8 cellular contexts compared by ENCODE assay signal in the genomic region with DNA sequence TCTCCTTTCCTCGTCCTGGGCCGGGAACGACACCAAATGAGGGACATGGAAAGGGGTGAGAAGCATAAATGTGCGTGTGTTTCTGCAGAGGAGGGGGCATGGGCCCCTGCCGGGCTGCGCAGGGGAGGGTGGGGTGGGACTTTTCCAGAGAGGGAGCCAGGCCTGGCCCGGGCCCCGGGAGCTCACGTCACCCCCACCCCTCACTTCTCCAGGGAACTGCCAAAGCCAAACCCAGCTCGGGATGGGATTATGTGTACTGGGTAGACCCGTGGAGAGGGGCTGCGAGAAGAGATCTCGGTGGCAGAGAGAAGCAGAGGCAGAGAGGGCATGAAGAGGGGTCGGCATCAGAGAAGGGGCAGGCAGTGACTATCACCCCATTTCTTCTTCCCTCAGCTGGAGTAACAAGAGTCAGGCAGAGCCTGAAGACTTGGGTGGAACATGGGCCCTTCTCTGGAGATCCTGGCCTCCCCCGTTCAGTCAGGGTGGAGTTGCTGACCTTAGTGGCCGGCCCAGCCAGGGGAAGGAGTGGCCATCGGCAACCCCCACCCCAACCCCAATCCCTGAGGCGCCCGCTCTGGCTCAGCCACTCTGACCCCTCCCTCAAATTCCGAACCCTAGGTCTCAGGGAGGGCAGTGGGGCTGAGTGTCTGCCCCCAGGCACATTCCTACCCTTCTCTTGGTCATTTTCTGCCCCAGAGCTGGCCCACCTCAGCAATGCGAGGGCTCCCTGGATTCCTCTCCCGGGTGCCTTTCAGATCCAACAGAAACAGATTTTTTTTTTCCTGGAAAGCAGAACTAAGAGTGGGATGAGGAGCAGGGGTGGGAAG. TPM values are rescaled to one million over a fixed set of nuclear protein-coding genes. Genes with fewer than 3 reads are reported as not detected.
DNase-seq lines count a peak whose midpoint lies in the region; ATAC-seq and TF ChIP-seq lines count a peak whose summit lies in the region.

No MANE protein-coding gene starts in this region.

- no peaks in the 10 kb centered on the region for H3K9me3 Mint-ChIP-seq in activated naive CD4-positive, alpha-beta T cell treated with anti-CD3 and anti-CD28 coated beads for 36 hours
- H3K9me3 Mint-ChIP-seq in activated naive CD4-positive, alpha-beta T cell treated with anti-CD3 and anti-CD28 coated beads, Interleukin-2, amount 50 U/mL, for 72 hours: no peaks in the 10 kb centered on the region
- no peaks in the 10 kb centered on the region for H3K9me3 Mint-ChIP-seq in naive B cell

- H3K36me3 Mint-ChIP-seq in activated naive CD4-positive, alpha-beta T cell treated with anti-CD3 and anti-CD28 coated beads for 36 hours (ENCODE audit: low read depth): no peaks in the 10 kb centered on the region
- H3K36me3 Mint-ChIP-seq in activated naive CD4-positive, alpha-beta T cell treated with anti-CD3 and anti-CD28 coated beads, Interleukin-2, amount 50 U/mL, for 72 hours: no peaks in the 10 kb centered on the region
- no peaks in the 10 kb centered on the region for H3K36me3 Mint-ChIP-seq in naive B cell

- CTCF ChIA-PET in activated naive CD4-positive, alpha-beta T cell treated with anti-CD3 and anti-CD28 coated beads for 36 hours (lab: Charles Lee): interaction anchor here (1.7 to 2.4 kb wide), 3 partner anchors 10 to 70 kb away, joined by 6 to 20 read pairs (median 8); no protein-coding TSS in a partner anchor

- H3K27ac Mint-ChIP-seq in activated naive CD4-positive, alpha-beta T cell treated with anti-CD3 and anti-CD28 coated beads for 36 hours: no peak overlapping the region
- H3K27ac Mint-ChIP-seq in activated naive CD4-positive, alpha-beta T cell treated with anti-CD3 and anti-CD28 coated beads, Interleukin-2, amount 50 U/mL, for 72 hours: no peak overlapping the region
- no peak overlapping the region for H3K27ac Mint-ChIP-seq in naive B cell

- no peak for DNase-seq in activated naive CD4-positive, alpha-beta T cell treated with anti-CD3 and anti-CD28 coated beads for 36 hours
- no peak for DNase-seq in activated naive CD4-positive, alpha-beta T cell treated with anti-CD3 and anti-CD28 coated beads, Interleukin-2, amount 50 U/mL, for 72 hours (ENCODE audit: low spot score in 2 of 2)
- DNase-seq in epithelial cell of prostate (ENCODE audit: low read depth, low spot score): no peak
- no peak for DNase-seq in naive B cell
- DNase-seq in vagina (ENCODE audit: extremely low spot score in 2 of 2): no peak
- DNase-seq in COR-L47 (lab: John Stamatoyannopoulos, UW): no peak
- DNase-seq in cortex of kidney (lab: John Stamatoyannopoulos, UW): no peak
- DNase-seq in NCI-H82 (lab: John Stamatoyannopoulos, UW): no peak

- peak overlapping the region; percentile 76 for H3K4me3 Mint-ChIP-seq in activated naive CD4-positive, alpha-beta T cell treated with anti-CD3 and anti-CD28 coated beads for 36 hours
- peak overlapping the region in 7 of 8 donors; percentile 37 to 92 (median 71) for H3K4me3 Mint-ChIP-seq in naive B cell

- no peak for ATAC-seq in activated naive CD4-positive, alpha-beta T cell treated with anti-CD3 and anti-CD28 coated beads, Interleukin-2, amount 50 U/mL, for 72 hours
- ATAC-seq in naive B cell (ENCODE audit: low read depth in 2 of 2): no peak

- H3K4me3 ChIP-seq in vagina: peak overlapping the region; percentile 61 to 73

- H3K4me1 ChIP-seq in vagina: peaks cover 47% of the 10 kb centered on the region

- no peaks in the 10 kb centered on the region for H3K36me3 ChIP-seq in vagina

- H3K9me3 ChIP-seq in vagina: no peaks in the 10 kb centered on the region

- no peak for TF ChIP-seq POLR2A in vagina (IDR thresholded peaks at IDR 0.05)

- no peaks in the 10 kb centered on the region for H3K27me3 ChIP-seq in vagina

- no peak for TF ChIP-seq CTCF in vagina (IDR thresholded peaks at IDR 0.05)

- intact Hi-C loops in activated naive CD4-positive, alpha-beta T cell treated with anti-CD3 and anti-CD28 coated beads for 36 hours (cut with micrococcal nuclease): no loop called here
- intact Hi-C loops in vagina (cut with DNase I): loop anchor here (5.0 kb wide), 1 partner anchor 33 kb away; a partner anchor contains a TSS

- peak overlapping the region; percentile 73 for H3K27ac ChIP-seq in epithelial cell of prostate
- peak overlapping the region; percentile 94 for H3K27ac ChIP-seq in vagina

- H3K27me3 Mint-ChIP-seq in activated naive CD4-positive, alpha-beta T cell treated with anti-CD3 and anti-CD28 coated beads for 36 hours (ENCODE audit: low read depth): peaks cover 33% of the 10 kb centered on the region
- peaks cover 7 to 32% (median 12%) of the 10 kb centered on the region in 3 donors for H3K27me3 Mint-ChIP-seq in naive B cell

- H3K4me1 Mint-ChIP-seq in activated naive CD4-positive, alpha-beta T cell treated with anti-CD3 and anti-CD28 coated beads for 36 hours (ENCODE audit: low read depth): peaks cover 32% of the 10 kb centered on the region
- peaks cover 23 to 31% (median 29%) of the 10 kb centered on the region in 3 donors for H3K4me1 Mint-ChIP-seq in naive B cell

RNA-seq across cellular contexts. Expression of a gene that starts 1.2 kb away (rescaled TPM):
- 1 to 10 TPM; 1.3 to 2.0 TPM for total RNA-seq in activated naive CD4-positive, alpha-beta T cell treated with anti-CD3 and anti-CD28 coated beads for 36 hours
- 1 to 10 TPM in 1 of 2 donors, under 1 TPM in 1; 0.96 to 2.9 TPM for total RNA-seq in activated naive CD4-positive, alpha-beta T cell treated with anti-CD3 and anti-CD28 coated beads, Interleukin-2, amount 50 U/mL, for 72 hours
- not detected for polyA plus RNA-seq in naive B cell (ENCODE audit: low read depth in 6 of 6)
- 64.6 TPM for total RNA-seq in vagina

RNA-seq across cellular contexts. Expression of a gene that starts 29.0 kb away (rescaled TPM):
- 100 to 1,000 TPM; 228 to 235 TPM for total RNA-seq in activated naive CD4-positive, alpha-beta T cell treated with anti-CD3 and anti-CD28 coated beads for 36 hours
- 100 to 1,000 TPM; 277 to 307 TPM for total RNA-seq in activated naive CD4-positive, alpha-beta T cell treated with anti-CD3 and anti-CD28 coated beads, Interleukin-2, amount 50 U/mL, for 72 hours
- polyA plus RNA-seq in naive B cell (ENCODE audit: low read depth in 6 of 6): 100 to 1,000 TPM in 2 of 6 donors, 10 to 100 TPM in 4; 44.8 to 110 (median 95.1) TPM
- total RNA-seq in vagina: 181 TPM

RNA-seq across cellular contexts. Expression of a gene that starts 34.9 kb away (rescaled TPM):
- total RNA-seq in activated naive CD4-positive, alpha-beta T cell treated with anti-CD3 and anti-CD28 coated beads for 36 hours: not detected
- under 1 TPM; 0.66 to 0.89 TPM for total RNA-seq in activated naive CD4-positive, alpha-beta T cell treated with anti-CD3 and anti-CD28 coated beads, Interleukin-2, amount 50 U/mL, for 72 hours
- polyA plus RNA-seq in naive B cell (ENCODE audit: low read depth in 6 of 6): 1 to 10 TPM in 3 of 6 donors, under 1 TPM in 1, not detected in 2; 0.68 to 2.6 (median 1.3) TPM
- total RNA-seq in vagina: not detected

RNA-seq across cellular contexts. Expression of a gene that starts 42.5 kb away (rescaled TPM):
- total RNA-seq in activated naive CD4-positive, alpha-beta T cell treated with anti-CD3 and anti-CD28 coated beads for 36 hours: under 1 TPM; 0.69 to 0.88 TPM
- 1 to 10 TPM; 1.3 to 1.6 TPM for total RNA-seq in activated naive CD4-positive, alpha-beta T cell treated with anti-CD3 and anti-CD28 coated beads, Interleukin-2, amount 50 U/mL, for 72 hours
- polyA plus RNA-seq in naive B cell (ENCODE audit: low read depth in 6 of 6): not detected
- total RNA-seq in vagina: 130 TPM

Comparison
In these comparisons a context has a peak if more than half of its experiments do, and no peak if none do; other contexts are left out.
1. RNA of a gene that starts 1.2 kb away (total RNA-seq): 64.6 TPM in vagina (single experiment); 0.96 to 2.9 TPM in activated naive CD4-positive, alpha-beta T cell treated with anti-CD3 and anti-CD28 coated beads, Interleukin-2, amount 50 U/mL, for 72 hours and 1.3 to 2.0 TPM in activated naive CD4-positive, alpha-beta T cell treated with anti-CD3 and anti-CD28 coated beads for 36 hours; every median in the first group is over 10 times any median in the second.